Comparison of ENCODE assay signal across 4 cellular contexts in the genomic region with DNA sequence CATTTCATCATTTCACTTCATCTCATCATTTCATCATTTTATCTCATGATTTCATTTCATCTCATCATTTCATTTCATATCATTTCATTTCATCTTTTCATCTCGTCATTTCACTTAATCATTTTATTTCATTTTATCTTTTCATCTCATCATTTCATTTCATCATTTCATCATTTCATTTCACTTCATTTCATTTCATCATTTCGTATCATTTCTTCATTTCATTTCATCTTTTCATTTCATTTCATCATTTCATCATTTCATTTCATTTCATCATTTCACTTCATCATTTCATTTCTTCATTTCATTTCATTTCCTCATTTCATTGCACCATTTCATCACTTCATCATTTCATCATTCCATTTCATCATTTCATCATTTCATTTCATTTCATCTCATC. TPM values are rescaled to one million over a fixed set of nuclear protein-coding genes. Genes with fewer than 3 reads are reported as not detected.
"Had no signal": no experiment of that assay in that cellular context is flagged by ENCODE, and none has a peak within 500 bp of the region (broad histone marks: within the 10 kb centered on the region; RNA-seq: fewer than 3 reads in every experiment).

No MANE protein-coding gene starts in this region.

RNA-seq across cellular contexts. Expression of gene TP53TG3, which starts 29.8 kb away (rescaled TPM):
- total RNA-seq: HT-29, IMR-90, M059J, SJSA1 had no signal
- polyA plus RNA-seq: IMR-90 had no signal
